In genomic region chr11:68412593-68413475, GRCh38 we compare ENCODE assay signal across 12 cellular contexts. TPM values are rescaled to one million over a fixed set of nuclear protein-coding genes. Genes with fewer than 3 reads are reported as not detected.
A peak's percentile ranks its signal among the peaks of the same experiment; 100 is the strongest.
DNase-seq lines count a peak whose midpoint lies in the region; ATAC-seq and TF ChIP-seq lines count a peak whose summit lies in the region.
"Had no signal": no experiment of that assay in that cellular context is flagged by ENCODE, and none has a peak within 500 bp of the region (broad histone marks: within the 10 kb centered on the region; RNA-seq: fewer than 3 reads in every experiment).

No MANE protein-coding gene starts in this region.

- no peaks in the 10 kb centered on the region for H3K36me3 Mint-ChIP-seq in activated CD4-positive, alpha-beta T cell treated with anti-CD3 and anti-CD28 coated beads for 36 hours (ENCODE audit: low read depth)

- peaks cover 7% of the 10 kb centered on the region for H3K4me1 Mint-ChIP-seq in activated CD4-positive, alpha-beta T cell treated with anti-CD3 and anti-CD28 coated beads for 36 hours
- H3K4me1 Mint-ChIP-seq: brain had no signal

- CTCF ChIA-PET in activated CD4-positive, alpha-beta T cell treated with anti-CD3 and anti-CD28 coated beads for 36 hours (lab: Charles Lee), result interaction anchor here (1.0 kb wide), 1 partner anchor 9 kb away, joined by 3 read pairs; no protein-coding TSS in a partner anchor

- no peak overlapping the region for H3K27ac Mint-ChIP-seq in activated CD4-positive, alpha-beta T cell treated with anti-CD3 and anti-CD28 coated beads for 36 hours
- H3K27ac Mint-ChIP-seq: T-helper 1 cell treated with Interleukin-12 subunit alpha and Interleukin-12 subunit beta and Interleukin-4 antibody, amounts not matched to agents 30 μg/mL and 1 μg/mL, for 36 hours had no signal

- no peaks in the 10 kb centered on the region for H3K9me3 Mint-ChIP-seq in activated CD4-positive, alpha-beta T cell treated with anti-CD3 and anti-CD28 coated beads for 36 hours (ENCODE audit: low read depth)
- H3K9me3 Mint-ChIP-seq: brain; T-helper 1 cell treated with Interleukin-12 subunit alpha and Interleukin-12 subunit beta and Interleukin-4 antibody, amounts not matched to agents 30 μg/mL and 1 μg/mL, for 36 hours had no signal

- peak; percentile 65 for DNase-seq in activated CD4-positive, alpha-beta T cell treated with anti-CD3 and anti-CD28 coated beads for 36 hours
- DNase-seq in activated CD4-positive, alpha-beta T cell treated with anti-CD3 and anti-CD28 coated beads, Interleukin-2, amount 50 U/mL, for 1 hour, result no peak
- DNase-seq in fibroblast of the aortic adventitia (ENCODE audit: low read depth) (peak; percentile 52), superior temporal gyrus (ENCODE audit: extremely low spot score) (no peak), COLO668 (lab: John Stamatoyannopoulos, UW; ENCODE audit: unreplicated experiment) (no peak)
- DNase-seq in stimulated activated CD4-positive, alpha-beta T cell treated with anti-CD3 and anti-CD28 coated beads, Interleukin-4, amount 100 ng/mL, for 48 hours (ENCODE audit: low read depth in 2 of 2), result peak; percentile 7 to 36
- DNase-seq: NCI-H2081 treated with DMSO at 0.1 percent for 48 hours had no signal

- POLR2A ChIA-PET in activated CD4-positive, alpha-beta T cell treated with anti-CD3 and anti-CD28 coated beads for 36 hours (lab: Charles Lee), result no interaction called here

- H3K4me3 Mint-ChIP-seq in activated CD4-positive, alpha-beta T cell treated with anti-CD3 and anti-CD28 coated beads for 36 hours, result no peak overlapping the region
- H3K4me3 Mint-ChIP-seq: brain; T-helper 1 cell treated with Interleukin-12 subunit alpha and Interleukin-12 subunit beta and Interleukin-4 antibody, amounts not matched to agents 30 μg/mL and 1 μg/mL, for 36 hours had no signal

- no peak overlapping the region for H3K4me3 ChIP-seq in fibroblast of the aortic adventitia (ENCODE audit: low read depth, low read length)
- H3K4me3 ChIP-seq: A549 had no signal

- no peaks in the 10 kb centered on the region for H3K27me3 Mint-ChIP-seq in activated CD4-positive, alpha-beta T cell treated with anti-CD3 and anti-CD28 coated beads for 36 hours
- H3K27me3 Mint-ChIP-seq: brain had no signal

- no peak for TF ChIP-seq CTCF in fibroblast of the aortic adventitia (IDR thresholded peaks at IDR 0.05; ENCODE audit: insufficient read depth, low read length)

- intact Hi-C loops in activated CD4-positive, alpha-beta T cell treated with anti-CD3 and anti-CD28 coated beads for 36 hours (cut with DNase I, micrococcal nuclease), result no loop called here

- peak; percentile 80 for ATAC-seq in activated CD4-positive, alpha-beta T cell treated with anti-CD3 and anti-CD28 coated beads for 36 hours
- peak; percentile 54 for ATAC-seq in HG03439 (IDR thresholded peaks at IDR 0.05; ENCODE audit: unreplicated experiment)
- no peak for ATAC-seq in GM19023 (IDR thresholded peaks at IDR 0.05; ENCODE audit: unreplicated experiment)
- ATAC-seq: A549 had no signal

RNA-seq across cellular contexts. Expression of gene PPP6R3, which starts 47.7 kb away (rescaled TPM):
- 100 to 1,000 TPM; 110 to 126 TPM for total RNA-seq in activated CD4-positive, alpha-beta T cell treated with anti-CD3 and anti-CD28 coated beads for 36 hours
- 98.2 and 119 TPM in 2 replicates for total RNA-seq in fibroblast of the aortic adventitia (ENCODE audit: low replicate concordance)

Comparison
In these comparisons a context has a peak if more than half of its experiments do, and no peak if none do; other contexts are left out.
1. DNase-seq: peak in activated CD4-positive, alpha-beta T cell treated with anti-CD3 and anti-CD28 coated beads for 36 hours (single experiment), fibroblast of the aortic adventitia (single experiment) and stimulated activated CD4-positive, alpha-beta T cell treated with anti-CD3 and anti-CD28 coated beads, Interleukin-4, amount 100 ng/mL, for 48 hours (2 of 2); none in activated CD4-positive, alpha-beta T cell treated with anti-CD3 and anti-CD28 coated beads, Interleukin-2, amount 50 U/mL, for 1 hour (single experiment), superior temporal gyrus (single experiment) and COLO668 (single experiment).